Comparison of ENCODE assay signal across 1 cellular context in genomic region chr11:13956988-13957387, GRCh38.
TF ChIP-seq lines count a peak whose summit lies in the region.

No MANE protein-coding gene starts in this region.

TF ChIP-seq in HepG2, 621 proteins besides CTCF, POLR2A, EP300 and RAD21 (continued from another document):
- no peak for TF ChIP-seq HMGXB3 (CRISPR knock-in tag; IDR thresholded peaks at IDR 0.05; ENCODE audit: borderline replicate concordance)
- TF ChIP-seq XBP1 (CRISPR knock-in tag; IDR thresholded peaks at IDR 0.05), result no peak
- no peak for TF ChIP-seq NCOA1 (CRISPR knock-in tag; IDR thresholded peaks at IDR 0.05)
- no peak for TF ChIP-seq ZNF562 (CRISPR knock-in tag; IDR thresholded peaks at IDR 0.05; ENCODE audit: borderline replicate concordance)
- no peak for TF ChIP-seq JUNB (CRISPR knock-in tag; IDR thresholded peaks at IDR 0.05; ENCODE audit: borderline replicate concordance)
- no peak for TF ChIP-seq GATAD2A (CRISPR knock-in tag; IDR thresholded peaks at IDR 0.05)
- TF ChIP-seq ZFAT (CRISPR knock-in tag; conservative IDR thresholded peaks at IDR 0.05), result no peak
- TF ChIP-seq ZNF225 (CRISPR knock-in tag; IDR thresholded peaks at IDR 0.05), result no peak
- TF ChIP-seq RARG (CRISPR knock-in tag; IDR thresholded peaks at IDR 0.05; ENCODE audit: low read depth), result no peak
TF ChIP-seq in HepG2: peak in this region for 0.
